In the genomic region with DNA sequence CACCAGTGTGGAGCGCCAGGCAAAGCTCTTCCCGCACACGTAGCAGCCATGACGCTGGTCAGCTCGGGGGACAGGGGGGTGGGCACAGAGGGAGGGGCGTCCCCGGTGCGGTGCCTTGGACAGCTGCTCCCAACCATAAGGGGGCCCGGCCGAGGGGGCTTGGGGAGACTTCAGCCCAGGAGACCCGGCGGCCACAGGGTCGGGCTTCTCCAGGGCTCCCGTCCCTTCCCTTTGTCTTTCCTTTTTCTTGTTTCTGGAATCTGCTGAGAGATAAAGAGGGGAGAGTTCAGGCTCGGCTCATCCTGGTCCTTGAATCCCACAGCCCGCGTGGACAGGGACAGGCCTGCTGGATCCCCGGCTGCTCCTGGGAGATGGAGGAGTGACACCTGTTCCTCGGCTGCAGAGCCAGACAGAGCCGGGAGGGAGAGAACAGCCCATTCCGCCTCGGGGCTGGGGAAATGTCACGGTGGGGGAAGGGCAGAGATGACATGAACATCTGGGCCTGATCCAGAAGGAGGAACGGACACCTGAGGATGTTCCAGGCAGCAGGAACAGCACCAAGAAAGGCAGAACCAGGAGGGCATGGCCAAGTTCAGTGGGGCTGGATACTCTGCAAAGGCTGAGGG, we compare ENCODE assay signal across 11 cellular contexts. TPM values are rescaled to one million over a fixed set of nuclear protein-coding genes. Genes with fewer than 3 reads are reported as not detected.
A peak's percentile ranks its signal among the peaks of the same experiment; 100 is the strongest.
DNase-seq lines count a peak whose midpoint lies in the region; ATAC-seq and TF ChIP-seq lines count a peak whose summit lies in the region.
"Had no signal": no experiment of that assay in that cellular context is flagged by ENCODE, and none has a peak within 500 bp of the region (broad histone marks: within the 10 kb centered on the region; RNA-seq: fewer than 3 reads in every experiment).

No MANE protein-coding gene starts in this region.

- peaks cover 61% of the 10 kb centered on the region for H3K4me1 Mint-ChIP-seq in stimulated activated naive CD8-positive, alpha-beta T cell treated with anti-CD3 and anti-CD28 coated beads, Interleukin-15, Interleukin-2, amounts not matched to agents 100 ng/mL and 50 ng/mL, for 24 hours (ENCODE audit: low read depth)
- peaks cover 55% of the 10 kb centered on the region for H3K4me1 Mint-ChIP-seq in activated CD8-positive, alpha-beta T cell treated with anti-CD3 and anti-CD28 coated beads for 36 hours (ENCODE audit: low read depth)
- peaks cover 21% of the 10 kb centered on the region for H3K4me1 Mint-ChIP-seq in mesothelial cell of epicardium

- H3K27ac Mint-ChIP-seq in stimulated activated naive CD8-positive, alpha-beta T cell treated with anti-CD3 and anti-CD28 coated beads, Interleukin-15, Interleukin-2, amounts not matched to agents 100 ng/mL and 50 ng/mL, for 24 hours, result peak overlapping the region; percentile 9
- peak overlapping the region; percentile 60 for H3K27ac Mint-ChIP-seq in activated CD8-positive, alpha-beta T cell treated with anti-CD3 and anti-CD28 coated beads for 36 hours
- H3K27ac Mint-ChIP-seq in mesothelial cell of epicardium, result peak overlapping the region; percentile 64

- H3K36me3 Mint-ChIP-seq in stimulated activated naive CD8-positive, alpha-beta T cell treated with anti-CD3 and anti-CD28 coated beads, Interleukin-15, Interleukin-2, amounts not matched to agents 100 ng/mL and 50 ng/mL, for 24 hours (ENCODE audit: low read depth), result peaks cover 31% of the 10 kb centered on the region
- peaks cover 39% of the 10 kb centered on the region for H3K36me3 Mint-ChIP-seq in activated CD8-positive, alpha-beta T cell treated with anti-CD3 and anti-CD28 coated beads for 36 hours (ENCODE audit: low read depth)
- peaks cover 23% of the 10 kb centered on the region for H3K36me3 Mint-ChIP-seq in mesothelial cell of epicardium

- H3K27me3 Mint-ChIP-seq in stimulated activated naive CD8-positive, alpha-beta T cell treated with anti-CD3 and anti-CD28 coated beads, Interleukin-15, Interleukin-2, amounts not matched to agents 100 ng/mL and 50 ng/mL, for 24 hours, result no peaks in the 10 kb centered on the region
- H3K27me3 Mint-ChIP-seq in activated CD8-positive, alpha-beta T cell treated with anti-CD3 and anti-CD28 coated beads for 36 hours, result no peaks in the 10 kb centered on the region
- no peaks in the 10 kb centered on the region for H3K27me3 Mint-ChIP-seq in mesothelial cell of epicardium (ENCODE audit: low read depth)

- TF ChIP-seq CTCF in activated CD8-positive, alpha-beta T cell treated with anti-CD3 and anti-CD28 coated beads for 36 hours (IDR thresholded peaks at IDR 0.05), result no peak
- no peak for TF ChIP-seq CTCF in mesothelial cell of epicardium (IDR thresholded peaks at IDR 0.05; ENCODE audit: unreplicated experiment)

- no peaks in the 10 kb centered on the region for H3K9me3 Mint-ChIP-seq in stimulated activated naive CD8-positive, alpha-beta T cell treated with anti-CD3 and anti-CD28 coated beads, Interleukin-15, Interleukin-2, amounts not matched to agents 100 ng/mL and 50 ng/mL, for 24 hours
- no peaks in the 10 kb centered on the region for H3K9me3 Mint-ChIP-seq in activated CD8-positive, alpha-beta T cell treated with anti-CD3 and anti-CD28 coated beads for 36 hours
- H3K9me3 Mint-ChIP-seq in mesothelial cell of epicardium, result no peaks in the 10 kb centered on the region

- CTCF ChIA-PET in activated CD8-positive, alpha-beta T cell treated with anti-CD3 and anti-CD28 coated beads for 36 hours (lab: Charles Lee), result interaction anchor here (1.3 to 4.2 kb wide), 2 partner anchors 21 to 29 kb away, joined by 3 to 18 read pairs; partner anchors contain the start of gene ZNF747

- POLR2A ChIA-PET in activated CD8-positive, alpha-beta T cell treated with anti-CD3 and anti-CD28 coated beads for 36 hours (lab: Charles Lee), result interaction anchor here (0.7 to 3.2 kb wide), 5 partner anchors 11 to 1711 kb away, joined by 3 to 42 read pairs (median 6); partner anchors contain the start of gene ZNF747

- no peak for ATAC-seq in stimulated activated naive CD8-positive, alpha-beta T cell treated with anti-CD3 and anti-CD28 coated beads, Interleukin-15, Interleukin-2, amounts not matched to agents 100 U/mL and 50 U/mL, for 24 hours
- ATAC-seq in activated CD8-positive, alpha-beta T cell treated with anti-CD3 and anti-CD28 coated beads for 36 hours, result no peak

- no peak for DNase-seq in stimulated activated naive CD8-positive, alpha-beta T cell treated with anti-CD3 and anti-CD28 coated beads, Interleukin-15, Interleukin-2, amounts not matched to agents 100 U/mL and 50 U/mL, for 24 hours
- no peak for DNase-seq in activated CD8-positive, alpha-beta T cell treated with anti-CD3 and anti-CD28 coated beads for 36 hours
- DNase-seq in mesothelial cell of epicardium (ENCODE audit: low spot score in 2 of 2, unreplicated experiment in 2 of 2), result no peak
- no peak for DNase-seq in posterior vena cava (ENCODE audit: low spot score)
- no peak for DNase-seq in pons (ENCODE audit: low spot score)
- no peak for DNase-seq in kidney tubule cell (ENCODE audit: low spot score)
- no peak for DNase-seq in amniotic stem cell (lab: John Stamatoyannopoulos, UW)
- DNase-seq: activated effector memory CD4-positive, alpha-beta T cell treated with anti-CD3 and anti-CD28 coated beads, Interleukin-2, amount 50 U/mL, for 16 hours; mesenchymal stem cell; NCI-H2029 treated with DMSO at 0.1 percent for 48 hours had no signal

- intact Hi-C loops in activated CD8-positive, alpha-beta T cell treated with anti-CD3 and anti-CD28 coated beads for 36 hours (cut with micrococcal nuclease), result loop anchor here (10.0 kb wide), 1 partner anchor 461 kb away; the partner anchor contains the start of genes TBX6 and YPEL3
- intact Hi-C loops in posterior vena cava (cut with DNase I), result no loop called here

- H3K4me3 Mint-ChIP-seq in stimulated activated naive CD8-positive, alpha-beta T cell treated with anti-CD3 and anti-CD28 coated beads, Interleukin-15, Interleukin-2, amounts not matched to agents 100 ng/mL and 50 ng/mL, for 24 hours, result peak overlapping the region; percentile 51
- peak overlapping the region; percentile 88 for H3K4me3 Mint-ChIP-seq in activated CD8-positive, alpha-beta T cell treated with anti-CD3 and anti-CD28 coated beads for 36 hours
- peak overlapping the region; percentile 45 for H3K4me3 Mint-ChIP-seq in mesothelial cell of epicardium

RNA-seq across cellular contexts. Expression of gene ZNF764, which starts 2.2 kb away (rescaled TPM):
- 10 to 100 TPM in 1 of 2 experiments, 1 to 10 TPM in 1; 9.7 to 10.4 TPM for total RNA-seq in activated CD8-positive, alpha-beta T cell treated with anti-CD3 and anti-CD28 coated beads for 36 hours
- 16.5 to 18.2 TPM (median 17.0 TPM) in 3 replicates for total RNA-seq in mesothelial cell of epicardium
- total RNA-seq in posterior vena cava, result 1 to 10 TPM; 6.0 to 6.5 TPM

RNA-seq across cellular contexts. Expression of gene ZNF688, which starts 15.6 kb away (rescaled TPM):
- total RNA-seq in activated CD8-positive, alpha-beta T cell treated with anti-CD3 and anti-CD28 coated beads for 36 hours, result 1 to 10 TPM; 4.7 to 5.5 TPM
- total RNA-seq in mesothelial cell of epicardium (10.1 to 12.0 TPM (median 11.3 TPM) in 3 replicates), posterior vena cava (10 to 100 TPM in 1 of 2 donors, 1 to 10 TPM in 1; 8.8 to 10.8 TPM)

RNA-seq across cellular contexts. Expression of gene ZNF747, which starts 21.3 kb away (rescaled TPM):
- 1 to 10 TPM; 6.7 to 7.9 TPM for total RNA-seq in activated CD8-positive, alpha-beta T cell treated with anti-CD3 and anti-CD28 coated beads for 36 hours
- total RNA-seq in mesothelial cell of epicardium (12.4 to 16.4 TPM (median 15.2 TPM) in 3 replicates), posterior vena cava (1 to 10 TPM; 9.6 to 9.8 TPM)

RNA-seq across cellular contexts. Expression of gene ZNF785, which starts 29.5 kb away (rescaled TPM):
- 10 to 100 TPM in 1 of 2 experiments, 1 to 10 TPM in 1; 8.8 to 10.3 TPM for total RNA-seq in activated CD8-positive, alpha-beta T cell treated with anti-CD3 and anti-CD28 coated beads for 36 hours
- total RNA-seq in mesothelial cell of epicardium (28.0 to 31.9 TPM (median 29.0 TPM) in 3 replicates), posterior vena cava (10 to 100 TPM; 10.2 to 10.5 TPM)

RNA-seq across cellular contexts. Expression of gene ZNF768, which starts 29.6 kb away (rescaled TPM):
- total RNA-seq in activated CD8-positive, alpha-beta T cell treated with anti-CD3 and anti-CD28 coated beads for 36 hours, result 1 to 10 TPM; 8.3 to 9.2 TPM
- total RNA-seq in mesothelial cell of epicardium (41.2 to 42.2 TPM (median 41.9 TPM) in 3 replicates), posterior vena cava (10 to 100 TPM; 21.9 to 27.3 TPM)

Comparison
In these comparisons a context has a peak if more than half of its experiments do, and no peak if none do; other contexts are left out.
1. H3K27ac Mint-ChIP-seq: peak in every context shown above with its lines; median percentile 64 in mesothelial cell of epicardium; 60 in activated CD8-positive, alpha-beta T cell treated with anti-CD3 and anti-CD28 coated beads for 36 hours; 9 in stimulated activated naive CD8-positive, alpha-beta T cell treated with anti-CD3 and anti-CD28 coated beads, Interleukin-15, Interleukin-2, amounts not matched to agents 100 ng/mL and 50 ng/mL, for 24 hours.